Comparison of ENCODE assay signal across 16 cellular contexts in the genomic region with DNA sequence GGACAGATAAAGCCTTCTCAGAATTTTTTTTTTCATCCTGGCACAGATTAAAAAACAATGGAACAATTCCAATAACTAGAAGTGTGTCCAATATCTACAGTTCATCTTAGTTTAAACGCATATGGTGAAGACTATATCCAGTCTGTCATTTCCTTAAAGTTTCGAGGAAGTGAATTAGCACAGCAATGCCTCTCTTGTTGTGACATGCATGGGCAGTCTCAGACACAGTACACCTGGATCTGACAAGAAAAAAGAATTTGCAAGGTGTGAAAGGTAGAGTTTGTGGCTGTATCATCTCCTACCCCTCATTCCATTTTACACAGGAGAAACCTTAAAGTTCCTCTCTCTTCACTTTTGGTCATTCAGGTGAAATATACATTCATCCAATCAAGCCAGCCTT.
DNase-seq lines count a peak whose midpoint lies in the region; ATAC-seq and TF ChIP-seq lines count a peak whose summit lies in the region.
"Had no signal": no experiment of that assay in that cellular context is flagged by ENCODE, and none has a peak within 500 bp of the region (broad histone marks: within the 10 kb centered on the region; RNA-seq: fewer than 3 reads in every experiment).

No MANE protein-coding gene starts in this region.

- H3K4me2 ChIP-seq in mammary epithelial cell (ENCODE audit: insufficient read depth, low read depth, low read length) = peak overlapping the region; percentile 54

- H3K9me3 ChIP-seq in mammary epithelial cell (replicated peaks; ENCODE audit: insufficient read depth, low read length) = no peaks in the 10 kb centered on the region

- intact Hi-C loops in mammary epithelial cell (cut with micrococcal nuclease) = no loop called here

- peak overlapping the region; percentile 49 for H2AFZ ChIP-seq in mammary epithelial cell (ENCODE audit: low read depth, low read length)
- H2AFZ ChIP-seq: GM23248 had no signal

- H3K27ac ChIP-seq in mammary epithelial cell (ENCODE audit: insufficient read depth, low read depth, low read length) (no peak overlapping the region), foreskin keratinocyte (no peak overlapping the region)
- H3K27ac ChIP-seq: GM23248 had no signal

- no peaks in the 10 kb centered on the region for H3K36me3 ChIP-seq in mammary epithelial cell (ENCODE audit: insufficient read depth, low read length)

- H3K9me3 Mint-ChIP-seq in activated naive CD4-positive, alpha-beta T cell treated with anti-CD3 and anti-CD28 coated beads, Interleukin-2, amount 50 U/mL, for 72 hours = no peaks in the 10 kb centered on the region

- ATAC-seq in foreskin keratinocyte = peak; percentile 85
- ATAC-seq in activated naive CD4-positive, alpha-beta T cell treated with anti-CD3 and anti-CD28 coated beads, Interleukin-2, amount 50 U/mL, for 72 hours = no peak
- ATAC-seq in GM21360 (IDR thresholded peaks at IDR 0.05; ENCODE audit: unreplicated experiment) = no peak
- no peak for ATAC-seq in GM21515 (IDR thresholded peaks at IDR 0.05; ENCODE audit: unreplicated experiment)

- H3K27ac Mint-ChIP-seq in activated naive CD4-positive, alpha-beta T cell treated with anti-CD3 and anti-CD28 coated beads, Interleukin-2, amount 50 U/mL, for 72 hours = no peak overlapping the region
- H3K27ac Mint-ChIP-seq: CD4-positive, alpha-beta memory T cell had no signal

- dilution Hi-C loops in mammary epithelial cell (cut with HindIII; ENCODE audit: low sequenced_read_pairs) = no loop called here

- H3K79me2 ChIP-seq in mammary epithelial cell (ENCODE audit: insufficient read depth, low read length) = no peaks in the 10 kb centered on the region

- BruUV-seq in mammary epithelial cell (replicated peaks; lab: Mats Ljungman, UMichigan) = no TSS peak

- no peaks in the 10 kb centered on the region for H4K20me1 ChIP-seq in mammary epithelial cell (ENCODE audit: insufficient read depth, low read length)

- no peak overlapping the region for H3K4me3 ChIP-seq in mammary epithelial cell (replicated peaks in 1 of 3; ENCODE audit: insufficient read depth in 1 of 3, low read depth in 2 of 3, low read length in 3 of 3)
- no peak overlapping the region for H3K4me3 ChIP-seq in epithelial cell of esophagus (ENCODE audit: low read length)
- H3K4me3 ChIP-seq: GM23248 had no signal

- in situ Hi-C loops in mammary epithelial cell (cut with MboI; ENCODE audit: low sequenced_read_pairs in 2 of 2) = no loop called here

- no peaks in the 10 kb centered on the region for H3K36me3 Mint-ChIP-seq in activated naive CD4-positive, alpha-beta T cell treated with anti-CD3 and anti-CD28 coated beads, Interleukin-2, amount 50 U/mL, for 72 hours
- H3K36me3 Mint-ChIP-seq: CD4-positive, alpha-beta memory T cell had no signal

- WGBS in mammary epithelial cell (ENCODE audit: low coverage, missing lambda C conversion rate) = 4% methylated on average over 2 of the region's 2 CpGs

- no peak for TF ChIP-seq CTCF in mammary epithelial cell (conservative IDR thresholded peaks at IDR 0.05 in 1 of 2, IDR thresholded peaks at IDR 0.05 in 1 of 2; ENCODE audit: extremely low read depth in 1 of 2, insufficient read depth in 1 of 2, low read depth in 1 of 2, low read length in 2 of 2)
- no peak for TF ChIP-seq CTCF in epithelial cell of esophagus (IDR thresholded peaks at IDR 0.05; ENCODE audit: insufficient read depth, low read depth, low read length, missing control alignments)
- no peak for TF ChIP-seq CTCF in foreskin keratinocyte (conservative IDR thresholded peaks at IDR 0.05)

- CTCF ChIA-PET in mammary epithelial cell (lab: Charles Lee; ENCODE audit: low non-redundant PET) = no interaction called here

- peaks cover 10% of the 10 kb centered on the region for H3K4me1 ChIP-seq in mammary epithelial cell (ENCODE audit: insufficient read depth, low read length)
- peaks cover 9% of the 10 kb centered on the region for H3K4me1 ChIP-seq in foreskin keratinocyte

- DNase-seq in mammary epithelial cell (peak; percentile 39), epithelial cell of esophagus (ENCODE audit: low read depth) (peak; percentile 91), foreskin keratinocyte (peak; percentile 82 to 89)
- DNase-seq in activated naive CD4-positive, alpha-beta T cell treated with anti-CD3 and anti-CD28 coated beads, Interleukin-2, amount 50 U/mL, for 72 hours (ENCODE audit: low spot score in 2 of 2) = no peak
- DNase-seq: C1 segment of cervical spinal cord; Calu3; CD4-positive, alpha-beta memory T cell; COR-L47; DMS53; DMS79 treated with DMSO at 0.1 percent for 48 hours; GF-D8; GM23248; H7; HCEC 1CT had no signal

- H3K9ac ChIP-seq in mammary epithelial cell (ENCODE audit: insufficient read depth, low read length) = no peak overlapping the region
- H3K9ac ChIP-seq: GM23248 had no signal

- no peaks in the 10 kb centered on the region for H3K27me3 ChIP-seq in mammary epithelial cell (ENCODE audit: insufficient read depth, low read length)
- H3K27me3 ChIP-seq in foreskin keratinocyte = no peaks in the 10 kb centered on the region

Comparison
In these comparisons a context has a peak if more than half of its experiments do, and no peak if none do; other contexts are left out.
1. DNase-seq: peak in mammary epithelial cell (single experiment), epithelial cell of esophagus (single experiment) and foreskin keratinocyte (2 of 2); none in activated naive CD4-positive, alpha-beta T cell treated with anti-CD3 and anti-CD28 coated beads, Interleukin-2, amount 50 U/mL, for 72 hours (0 of 2).